ENCODE assay signal across 23 cellular contexts in the genomic region with DNA sequence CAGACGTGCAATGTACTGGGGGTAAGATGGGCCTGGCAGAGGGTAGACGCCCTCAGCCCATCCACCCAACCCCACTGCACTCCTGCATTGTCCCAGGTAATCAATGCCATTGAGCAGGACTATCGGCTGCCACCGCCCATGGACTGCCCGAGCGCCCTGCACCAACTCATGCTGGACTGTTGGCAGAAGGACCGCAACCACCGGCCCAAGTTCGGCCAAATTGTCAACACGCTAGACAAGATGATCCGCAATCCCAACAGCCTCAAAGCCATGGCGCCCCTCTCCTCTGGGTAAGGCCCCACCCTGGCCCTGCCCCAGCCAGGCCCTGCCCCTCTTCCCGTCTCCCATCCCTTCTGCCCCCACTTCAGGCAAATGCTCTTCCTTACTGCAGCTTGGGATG.
"Had no signal": no experiment of that assay in that cellular context is flagged by ENCODE, and none has a peak within 500 bp of the region (broad histone marks: within the 10 kb centered on the region; RNA-seq: fewer than 3 reads in every experiment).

No MANE protein-coding gene starts in this region.

- ATAC-seq: stimulated activated effector memory CD8-positive, alpha-beta T cell treated with anti-CD3 and anti-CD28 coated beads, Interleukin-12 subunit alpha, Interleukin-12 subunit beta, amount 100 ng/mL, for 72 hours; stimulated activated memory B cell treated with anti-CD40 and anti-IgM and Interleukin-4, amounts not matched to agents 10 μg/mL and 1 μg/mL and 100 μg/mL, for 72 hours; stimulated activated naive B cell treated with anti-CD40 and anti-IgM and Interleukin-4, amounts not matched to agents 10 μg/mL and 1 μg/mL and 100 μg/mL, for 72 hours; stimulated activated naive CD8-positive, alpha-beta T cell treated with anti-CD3 and anti-CD28 coated beads, Interleukin-15, amount 100 ng/mL, for 72 hours; stimulated activated naive CD8-positive, alpha-beta T cell treated with anti-CD3 and anti-CD28 coated beads, Interleukin-15, Interleukin-2, amounts not matched to agents 100 U/mL and 50 U/mL, for 24 hours; upper lobe of right lung had no signal

- H3K9me3 Mint-ChIP-seq: stimulated activated effector memory CD8-positive, alpha-beta T cell treated with anti-CD3 and anti-CD28 coated beads, Interleukin-12 subunit alpha, Interleukin-12 subunit beta, amount 100 ng/mL, for 72 hours; stimulated activated memory B cell treated with anti-CD40 and anti-IgM and Interleukin-4, amounts not matched to agents 10 μg/mL and 1 μg/mL and 100 μg/mL, for 72 hours; stimulated activated naive B cell treated with anti-CD40 and anti-IgM and Interleukin-4, amounts not matched to agents 10 μg/mL and 1 μg/mL and 100 μg/mL, for 72 hours; stimulated activated naive CD8-positive, alpha-beta T cell treated with anti-CD3 and anti-CD28 coated beads, Interleukin-15, amount 100 ng/mL, for 72 hours; stimulated activated naive CD8-positive, alpha-beta T cell treated with anti-CD3 and anti-CD28 coated beads, Interleukin-15, Interleukin-2, amounts not matched to agents 100 ng/mL and 50 ng/mL, for 24 hours; type B pancreatic cell had no signal

- H3K27me3 Mint-ChIP-seq: type B pancreatic cell had no signal

- H3K4me1 Mint-ChIP-seq: stimulated activated effector memory CD8-positive, alpha-beta T cell treated with anti-CD3 and anti-CD28 coated beads, Interleukin-12 subunit alpha, Interleukin-12 subunit beta, amount 100 ng/mL, for 72 hours; stimulated activated memory B cell treated with anti-CD40 and anti-IgM and Interleukin-4, amounts not matched to agents 10 μg/mL and 1 μg/mL and 100 μg/mL, for 72 hours; stimulated activated naive B cell treated with anti-CD40 and anti-IgM and Interleukin-4, amounts not matched to agents 10 μg/mL and 1 μg/mL and 100 μg/mL, for 72 hours; stimulated activated naive CD8-positive, alpha-beta T cell treated with anti-CD3 and anti-CD28 coated beads, Interleukin-15, amount 100 ng/mL, for 72 hours had no signal

- DNase-seq: stimulated activated CD4-positive, alpha-beta T cell treated with anti-CD3 and anti-CD28 coated beads, Interleukin-2, amount 100 ng/mL, for 48 hours; stimulated activated CD4-positive, alpha-beta T cell treated with anti-CD3 and anti-CD28 coated beads, Interleukin-4, amount 100 ng/mL, for 1 hour; stimulated activated CD4-positive, alpha-beta T cell treated with anti-CD3 and anti-CD28 coated beads, Interleukin-4, amount 100 ng/mL, for 24 hours; stimulated activated CD4-positive, alpha-beta T cell treated with anti-CD3 and anti-CD28 coated beads, Interleukin-4, amount 100 ng/mL, for 4 hours; stimulated activated CD8-positive, alpha-beta memory T cell treated with anti-CD3 and anti-CD28 coated beads, Interleukin-4, amount 100 ng/mL, for 48 hours; stimulated activated naive B cell treated with anti-CD40 and anti-IgM and Interleukin-4, amounts not matched to agents 10 μg/mL and 1 μg/mL and 100 μg/mL, for 72 hours; stimulated activated naive CD4-positive, alpha-beta T cell; stimulated activated naive CD4-positive, alpha-beta T cell treated with Interleukin-2 at 50 U/mL for 16 hours; stimulated activated naive CD8-positive, alpha-beta T cell treated with anti-CD3 and anti-CD28 coated beads, Interleukin-15, amount 100 ng/mL, for 72 hours; stimulated activated naive CD8-positive, alpha-beta T cell treated with anti-CD3 and anti-CD28 coated beads, Interleukin-15, Interleukin-2, amounts not matched to agents 100 U/mL and 50 U/mL, for 24 hours; stomach; substantia nigra; testis; thyroid gland; tibial artery; transverse colon; trophoblast cell; upper lobe of right lung; uterus had no signal

- H3K4me3 Mint-ChIP-seq: stimulated activated effector memory CD8-positive, alpha-beta T cell treated with anti-CD3 and anti-CD28 coated beads, Interleukin-12 subunit alpha, Interleukin-12 subunit beta, amount 100 ng/mL, for 72 hours; stimulated activated memory B cell treated with anti-CD40 and anti-IgM and Interleukin-4, amounts not matched to agents 10 μg/mL and 1 μg/mL and 100 μg/mL, for 72 hours; stimulated activated naive B cell treated with anti-CD40 and anti-IgM and Interleukin-4, amounts not matched to agents 10 μg/mL and 1 μg/mL and 100 μg/mL, for 72 hours; stimulated activated naive CD8-positive, alpha-beta T cell treated with anti-CD3 and anti-CD28 coated beads, Interleukin-15, amount 100 ng/mL, for 72 hours; stimulated activated naive CD8-positive, alpha-beta T cell treated with anti-CD3 and anti-CD28 coated beads, Interleukin-15, Interleukin-2, amounts not matched to agents 100 ng/mL and 50 ng/mL, for 24 hours; type B pancreatic cell had no signal

- H3K27ac Mint-ChIP-seq: stimulated activated effector memory CD8-positive, alpha-beta T cell treated with anti-CD3 and anti-CD28 coated beads, Interleukin-12 subunit alpha, Interleukin-12 subunit beta, amount 100 ng/mL, for 72 hours; stimulated activated memory B cell treated with anti-CD40 and anti-IgM and Interleukin-4, amounts not matched to agents 10 μg/mL and 1 μg/mL and 100 μg/mL, for 72 hours; stimulated activated naive B cell treated with anti-CD40 and anti-IgM and Interleukin-4, amounts not matched to agents 10 μg/mL and 1 μg/mL and 100 μg/mL, for 72 hours; stimulated activated naive CD8-positive, alpha-beta T cell treated with anti-CD3 and anti-CD28 coated beads, Interleukin-15, amount 100 ng/mL, for 72 hours; stimulated activated naive CD8-positive, alpha-beta T cell treated with anti-CD3 and anti-CD28 coated beads, Interleukin-15, Interleukin-2, amounts not matched to agents 100 ng/mL and 50 ng/mL, for 24 hours; type B pancreatic cell had no signal

- H3K36me3 Mint-ChIP-seq: stimulated activated effector memory CD8-positive, alpha-beta T cell treated with anti-CD3 and anti-CD28 coated beads, Interleukin-12 subunit alpha, Interleukin-12 subunit beta, amount 100 ng/mL, for 72 hours; stimulated activated memory B cell treated with anti-CD40 and anti-IgM and Interleukin-4, amounts not matched to agents 10 μg/mL and 1 μg/mL and 100 μg/mL, for 72 hours; stimulated activated naive B cell treated with anti-CD40 and anti-IgM and Interleukin-4, amounts not matched to agents 10 μg/mL and 1 μg/mL and 100 μg/mL, for 72 hours had no signal
